In genomic region chr1:16644179-16645043, GRCh38 we compare ENCODE assay signal across 8 cellular contexts. TPM values are rescaled to one million over a fixed set of nuclear protein-coding genes. Genes with fewer than 3 reads are reported as not detected.
DNase-seq lines count a peak whose midpoint lies in the region; ATAC-seq and TF ChIP-seq lines count a peak whose summit lies in the region.

No MANE protein-coding gene starts in this region.

- TF ChIP-seq CTCF in GM12872 (IDR thresholded peaks at IDR 0.05; ENCODE audit: insufficient read depth, low read depth, low read length) (peak; percentile 51), ovary (IDR thresholded peaks at IDR 0.05) (peak; percentile 69 to 85 (median 69)), thyroid gland (IDR thresholded peaks at IDR 0.05) (peak in 3 of 6 experiments; percentile 44 to 55 (median 50))

- H3K4me1 Mint-ChIP-seq in activated naive CD8-positive, alpha-beta T cell treated with anti-CD3 and anti-CD28 coated beads for 36 hours = peaks cover 1% of the 10 kb centered on the region

- intact Hi-C loops in Right ventricle myocardium superior (cut with DNase I) = no loop called here
- intact Hi-C loops in ovary (cut with DNase I) = no loop called here
- intact Hi-C loops in thyroid gland (cut with DNase I) = no loop called here

- peak; percentile 40 for TF ChIP-seq POLR2A in ovary (IDR thresholded peaks at IDR 0.05)
- peak in 1 of 2 donors; percentile 56 for TF ChIP-seq POLR2A in thyroid gland (IDR thresholded peaks at IDR 0.05)

- H3K27ac Mint-ChIP-seq in activated naive CD8-positive, alpha-beta T cell treated with anti-CD3 and anti-CD28 coated beads for 36 hours = no peak overlapping the region

- H3K4me3 Mint-ChIP-seq in activated naive CD8-positive, alpha-beta T cell treated with anti-CD3 and anti-CD28 coated beads for 36 hours = no peak overlapping the region

- ATAC-seq in HG02623 (IDR thresholded peaks at IDR 0.05; ENCODE audit: unreplicated experiment) (peak; percentile 77), Right ventricle myocardium superior (ENCODE audit: poor library complexity) (peak; percentile 97)

- H3K9ac ChIP-seq in SK-N-MC (ENCODE audit: insufficient read length) = peak overlapping the region; percentile 94

- H3K27me3 ChIP-seq in ovary = no peaks in the 10 kb centered on the region
- no peaks in the 10 kb centered on the region for H3K27me3 ChIP-seq in thyroid gland

- no peaks in the 10 kb centered on the region for H3K9me3 ChIP-seq in SK-N-MC (ENCODE audit: low read depth, low read length)
- H3K9me3 ChIP-seq in ovary = no peaks in the 10 kb centered on the region
- H3K9me3 ChIP-seq in thyroid gland = no peaks in the 10 kb centered on the region

- no peak for TF ChIP-seq EP300 in ovary (IDR thresholded peaks at IDR 0.05)

- H3K4me3 ChIP-seq in SK-N-MC (peak overlapping the region; percentile 89), ovary (peak overlapping the region; percentile 53), thyroid gland (replicated peaks in 1 of 3) (peak overlapping the region; percentile 90 to 98 (median 96))

- no peaks in the 10 kb centered on the region for H3K27me3 Mint-ChIP-seq in activated naive CD8-positive, alpha-beta T cell treated with anti-CD3 and anti-CD28 coated beads for 36 hours

- peaks cover 12% of the 10 kb centered on the region for H3K4me1 ChIP-seq in ovary (ENCODE audit: insufficient read depth)
- peaks cover 22 to 34% of the 10 kb centered on the region in 2 donors for H3K4me1 ChIP-seq in thyroid gland

- no peaks in the 10 kb centered on the region for H3K36me3 Mint-ChIP-seq in activated naive CD8-positive, alpha-beta T cell treated with anti-CD3 and anti-CD28 coated beads for 36 hours

- H3K36me3 ChIP-seq in SK-N-MC (ENCODE audit: insufficient read depth, low read length) (no peaks in the 10 kb centered on the region), ovary (no peaks in the 10 kb centered on the region), thyroid gland (no peaks in the 10 kb centered on the region)

- H3K9me3 Mint-ChIP-seq in activated naive CD8-positive, alpha-beta T cell treated with anti-CD3 and anti-CD28 coated beads for 36 hours = no peaks in the 10 kb centered on the region

- DNase-seq in NCI-H1092 (lab: John Stamatoyannopoulos, UW) (peak; percentile 99), SK-N-MC (ENCODE audit: low read depth, low spot score) (peak; percentile 67), Right ventricle myocardium superior (peak; percentile 99), ovary (peak; percentile 98 to 100 (median 99)), thyroid gland (peak; percentile 93 to 96)
- DNase-seq in activated naive CD8-positive, alpha-beta T cell treated with anti-CD3 and anti-CD28 coated beads for 36 hours = peak; percentile 100

- no peak overlapping the region; the same call in 1 of the 2 replicates for H3K27ac ChIP-seq in SK-N-MC
- H3K27ac ChIP-seq in ovary = peak overlapping the region; percentile 15 to 61
- H3K27ac ChIP-seq in thyroid gland = peak overlapping the region; percentile 40 to 76 (median 72)

- 0 to 1% (median 1%) methylated on average over 71 of the region's 71 CpGs for WGBS in ovary, 3 donors
- 2% methylated on average over 70 to 71 of the region's 71 CpGs for WGBS in thyroid gland, 2 donors

RNA-seq across cellular contexts. Expression of gene RNU1-3, which starts 22.3 kb away (rescaled TPM):
- total RNA-seq in activated naive CD8-positive, alpha-beta T cell treated with anti-CD3 and anti-CD28 coated beads for 36 hours = 100 to 1,000 TPM; 874 to 961 TPM
- total RNA-seq in Right ventricle myocardium superior = 9,391 TPM
- 1,000 to 10,000 TPM in 5 of 7 donors, under 1 TPM in 2; under 0.01 to 7,521 (median 3,807) TPM for total RNA-seq in ovary
- not detected for polyA plus RNA-seq in ovary
- total RNA-seq in thyroid gland = under 1 TPM; under 0.01 TPM

RNA-seq across cellular contexts. Expression of gene NBPF1, which starts 31.0 kb away (rescaled TPM):
- total RNA-seq in activated naive CD8-positive, alpha-beta T cell treated with anti-CD3 and anti-CD28 coated beads for 36 hours = 1 to 10 TPM; 5.5 to 5.6 TPM
- total RNA-seq in Right ventricle myocardium superior = 11.7 TPM
- 100 to 1,000 TPM in 1 of 7 donors, 10 to 100 TPM in 6; 30.4 to 111 (median 55.9) TPM for total RNA-seq in ovary
- 10 to 100 TPM; 14.7 to 78.8 TPM for polyA plus RNA-seq in ovary
- total RNA-seq in thyroid gland = 10 to 100 TPM; 38.9 to 50.9 (median 46.5) TPM
